Comparison of ENCODE assay signal across 26 cellular contexts in the genomic region with DNA sequence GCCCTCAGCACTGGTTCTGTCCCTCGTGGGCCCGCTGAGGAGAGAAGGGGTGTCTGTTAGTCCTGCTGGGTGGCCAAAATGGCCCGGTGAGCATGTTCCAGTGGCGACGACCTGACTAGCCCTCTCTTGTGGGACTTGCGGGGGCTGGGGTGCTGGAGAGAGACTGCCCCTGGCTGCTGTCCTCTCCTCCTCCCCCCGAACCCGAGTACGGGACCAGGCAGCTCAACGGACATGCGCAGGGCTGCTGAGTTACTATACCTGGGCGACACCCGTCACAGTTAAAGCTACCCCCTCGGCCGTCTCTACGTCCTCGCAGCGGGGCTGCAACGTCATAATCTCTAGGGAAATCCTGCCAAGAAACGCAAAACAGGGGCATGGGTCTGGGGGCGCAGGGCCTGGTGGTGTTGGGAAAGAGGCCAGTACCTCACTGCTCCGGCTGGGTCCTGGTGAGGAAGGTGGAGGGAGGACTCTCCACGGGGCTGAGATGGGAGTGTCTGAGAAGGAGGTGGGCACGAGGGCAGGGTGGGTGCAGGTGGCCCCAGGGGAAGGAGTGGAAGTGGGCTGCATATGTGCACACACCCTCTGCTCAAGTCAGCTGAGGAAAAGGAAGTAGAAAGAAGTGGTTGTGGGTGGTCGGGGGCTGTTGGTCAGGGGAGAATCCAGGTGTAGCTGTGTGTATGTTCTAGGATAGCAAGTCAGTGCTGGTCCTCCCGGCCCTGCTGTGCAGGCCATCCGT. TPM values are rescaled to one million over a fixed set of nuclear protein-coding genes. Genes with fewer than 3 reads are reported as not detected.
A peak's percentile ranks its signal among the peaks of the same experiment; 100 is the strongest.
DNase-seq lines count a peak whose midpoint lies in the region; ATAC-seq and TF ChIP-seq lines count a peak whose summit lies in the region.
"Had no signal": no experiment of that assay in that cellular context is flagged by ENCODE, and none has a peak within 500 bp of the region (broad histone marks: within the 10 kb centered on the region; RNA-seq: fewer than 3 reads in every experiment).

No MANE protein-coding gene starts in this region.

- no peak overlapping the region for H4K5ac ChIP-seq in IMR-90 (ENCODE audit: low read depth, low read length)

- no peak overlapping the region for H3K4me2 ChIP-seq in IMR-90 (ENCODE audit: low read depth, low read length)
- H3K4me2 ChIP-seq: A549, PC-9 had no signal

- no peak overlapping the region for H3K4ac ChIP-seq in IMR-90 (ENCODE audit: low read depth, low read length)

- H3K9ac ChIP-seq in IMR-90 (ENCODE audit: low read depth, low read length) = no peak overlapping the region
- no peak overlapping the region for H3K9ac ChIP-seq in endodermal cell (ENCODE audit: extremely low read depth, low read length, poor library complexity, severe bottlenecking)

- H2BK20ac ChIP-seq in IMR-90 (ENCODE audit: low read depth, low read length) = no peak overlapping the region

- TF ChIP-seq CTCF in IMR-90 (conservative IDR thresholded peaks at IDR 0.05; ENCODE audit: low read depth, low read length) = no peak
- no peak for TF ChIP-seq CTCF in endodermal cell (conservative IDR thresholded peaks at IDR 0.05)

- H3K27ac ChIP-seq in IMR-90 (ENCODE audit: insufficient read depth, low read length) (no peak overlapping the region), endodermal cell (ENCODE audit: low read depth, low read length) (no peak overlapping the region)
- H3K27ac ChIP-seq: A549, PC-9, upper lobe of right lung had no signal

- no peak for TF ChIP-seq POLR2A in IMR-90 (IDR thresholded peaks at IDR 0.05; ENCODE audit: low read depth, low read length)

- H3K27me3 Mint-ChIP-seq in activated T-cell treated with anti-CD3 and anti-CD28 coated beads, Interleukin-2, amount 50 U/mL, for 72 hours (ENCODE audit: low read depth) = no peaks in the 10 kb centered on the region
- H3K27me3 Mint-ChIP-seq in activated T-cell treated with anti-CD3 and anti-CD28 coated beads, Interleukin-2, amount 50 U/mL, for 4 hours (ENCODE audit: low read depth) = no peaks in the 10 kb centered on the region
- no peaks in the 10 kb centered on the region for H3K27me3 Mint-ChIP-seq in endodermal cell (ENCODE audit: insufficient read depth)
- H3K27me3 Mint-ChIP-seq in stimulated activated naive B cell treated with anti-CD40 and anti-IgM and Interleukin-4, amounts not matched to agents 10 μg/mL and 1 μg/mL and 100 μg/mL, for 72 hours = no peaks in the 10 kb centered on the region

- no peak for TF ChIP-seq RAD21 in IMR-90 (IDR thresholded peaks at IDR 0.05; ENCODE audit: low read length)

- H4K8ac ChIP-seq in IMR-90 (ENCODE audit: low read depth in 2 of 2, low read length in 2 of 2) = no peak overlapping the region

- H3K9me3 Mint-ChIP-seq in activated T-cell treated with anti-CD3 and anti-CD28 coated beads, Interleukin-2, amount 50 U/mL, for 72 hours = no peaks in the 10 kb centered on the region
- no peaks in the 10 kb centered on the region for H3K9me3 Mint-ChIP-seq in activated T-cell treated with anti-CD3 and anti-CD28 coated beads, Interleukin-2, amount 50 U/mL, for 4 hours
- H3K9me3 Mint-ChIP-seq in endodermal cell = no peaks in the 10 kb centered on the region
- no peaks in the 10 kb centered on the region for H3K9me3 Mint-ChIP-seq in stimulated activated naive B cell treated with anti-CD40 and anti-IgM and Interleukin-4, amounts not matched to agents 10 μg/mL and 1 μg/mL and 100 μg/mL, for 72 hours
- H3K9me3 Mint-ChIP-seq: H9; mesothelial cell of epicardium; T-helper 2 cell treated with Interferon-gamma antibody and Interleukin-4, amounts not matched to agents 5 μg/mL and 100 μg/mL, for 36 hours had no signal

- peaks cover 13% of the 10 kb centered on the region for H3K4me1 Mint-ChIP-seq in activated T-cell treated with anti-CD3 and anti-CD28 coated beads, Interleukin-2, amount 50 U/mL, for 72 hours (ENCODE audit: low read depth)
- H3K4me1 Mint-ChIP-seq in activated T-cell treated with anti-CD3 and anti-CD28 coated beads, Interleukin-2, amount 50 U/mL, for 4 hours (ENCODE audit: low read depth) = peaks cover 11% of the 10 kb centered on the region
- H3K4me1 Mint-ChIP-seq in endodermal cell = peaks cover 1% of the 10 kb centered on the region
- H3K4me1 Mint-ChIP-seq in stimulated activated naive B cell treated with anti-CD40 and anti-IgM and Interleukin-4, amounts not matched to agents 10 μg/mL and 1 μg/mL and 100 μg/mL, for 72 hours = peaks cover 47 to 52% of the 10 kb centered on the region in 2 donors
- H3K4me1 Mint-ChIP-seq: mesothelial cell of epicardium had no signal

- CTCF ChIA-PET in IMR-90 (lab: Yijun Ruan, JAX) = no interaction called here

- H3K4me1 ChIP-seq in IMR-90 (ENCODE audit: control insufficient read depth, insufficient read depth, low read length) = no peaks in the 10 kb centered on the region
- no peaks in the 10 kb centered on the region for H3K4me1 ChIP-seq in endodermal cell (ENCODE audit: control insufficient read depth, insufficient read depth, low read length)
- H3K4me1 ChIP-seq: A549, upper lobe of right lung had no signal

- H2BK120ac ChIP-seq in IMR-90 (ENCODE audit: low read depth, low read length) = no peak overlapping the region

- H3K36me3 ChIP-seq in IMR-90 (ENCODE audit: control insufficient read depth, insufficient read depth, low read length) (peaks cover 66% of the 10 kb centered on the region), endodermal cell (ENCODE audit: control insufficient read depth, insufficient read depth, low read length) (peaks cover 61% of the 10 kb centered on the region)

- H3K14ac ChIP-seq in IMR-90 (replicated peaks; ENCODE audit: low read depth, low read length) = no peak overlapping the region

- no peak for ATAC-seq in activated T-cell treated with anti-CD3 and anti-CD28 coated beads, Interleukin-2, amount 50 U/mL, for 72 hours (replicated peaks in 1 of 2)
- no peak for ATAC-seq in activated T-cell treated with anti-CD3 and anti-CD28 coated beads, Interleukin-2, amount 50 U/mL, for 4 hours
- ATAC-seq in IMR-90 (ENCODE audit: low read depth) = no peak
- ATAC-seq in stimulated activated naive B cell treated with anti-CD40 and anti-IgM and Interleukin-4, amounts not matched to agents 10 μg/mL and 1 μg/mL and 100 μg/mL, for 72 hours (replicated peaks) = no peak
- ATAC-seq: A549, GM12878, Right ventricle myocardium inferior, upper lobe of right lung had no signal

- H2AK5ac ChIP-seq in IMR-90 (ENCODE audit: low read depth, low read length) = no peak overlapping the region

- intact Hi-C loops in IMR-90 (cut with micrococcal nuclease) = no loop called here

- no peaks in the 10 kb centered on the region for H3K27me3 ChIP-seq in IMR-90 (ENCODE audit: control insufficient read depth, insufficient read depth, low read length)
- no peaks in the 10 kb centered on the region for H3K27me3 ChIP-seq in endodermal cell (ENCODE audit: control insufficient read depth, insufficient read depth, low read length, poor library complexity, severe bottlenecking)
- H3K27me3 ChIP-seq: heart right ventricle, upper lobe of right lung had no signal

- no TSS peak for BruUV-seq in IMR-90 (replicated peaks; lab: Mats Ljungman, UMichigan)

- H3K4me3 Mint-ChIP-seq in activated T-cell treated with anti-CD3 and anti-CD28 coated beads, Interleukin-2, amount 50 U/mL, for 72 hours = no peak overlapping the region
- no peak overlapping the region for H3K4me3 Mint-ChIP-seq in activated T-cell treated with anti-CD3 and anti-CD28 coated beads, Interleukin-2, amount 50 U/mL, for 4 hours
- no peak overlapping the region for H3K4me3 Mint-ChIP-seq in endodermal cell
- H3K4me3 Mint-ChIP-seq in stimulated activated naive B cell treated with anti-CD40 and anti-IgM and Interleukin-4, amounts not matched to agents 10 μg/mL and 1 μg/mL and 100 μg/mL, for 72 hours = peak overlapping the region in 1 of 2 donors; percentile 23
- H3K4me3 Mint-ChIP-seq: H9; mesothelial cell of epicardium; T-helper 2 cell treated with Interferon-gamma antibody and Interleukin-4, amounts not matched to agents 5 μg/mL and 100 μg/mL, for 36 hours had no signal

- 0 out of 2 replicates have a peak, but pooled peaks cover 8% of the 10 kb centered on the region for H4K20me1 ChIP-seq in IMR-90 (ENCODE audit: insufficient read depth, low read length)

- H4K91ac ChIP-seq in IMR-90 (ENCODE audit: insufficient read depth, low read depth, low read length) = no peak overlapping the region

- no peak overlapping the region for H2BK15ac ChIP-seq in IMR-90 (ENCODE audit: low read depth, low read length)

- peaks cover 0 to 3% of the 10 kb centered on the region in 2 experiments; a peak in 3 of 4 replicates for H3K79me1 ChIP-seq in IMR-90 (ENCODE audit: low read depth in 1 of 2, low read length in 2 of 2)

- peak overlapping the region; percentile 72 for H2AK9ac ChIP-seq in IMR-90 (replicated peaks; ENCODE audit: low read depth, low read length, poor library complexity)

- no peaks in the 10 kb centered on the region for H3K9me1 ChIP-seq in IMR-90 (ENCODE audit: insufficient read depth, low read length)

- 87% methylated on average over 11 of the region's 27 CpGs; no CpG with 5 or more reads in 1 of the 2 experiments for WGBS in IMR-90 (ENCODE audit: extremely low coverage in 2 of 2, insufficient read length in 1 of 2), 2 experiments
- 93 to 99% methylated on average over 10 to 27 of the region's 27 CpGs for WGBS in endodermal cell (ENCODE audit: insufficient coverage in 1 of 2, insufficient read length in 1 of 2), 2 experiments

- H3K23ac ChIP-seq in IMR-90 (ENCODE audit: low read depth, low read length) = no peak overlapping the region

- H2AFZ ChIP-seq in IMR-90 (replicated peaks; ENCODE audit: low read length, poor library complexity) = no peak overlapping the region
- H2AFZ ChIP-seq: PC-9 had no signal

- peak overlapping the region; percentile 25 for H3K27ac Mint-ChIP-seq in activated T-cell treated with anti-CD3 and anti-CD28 coated beads, Interleukin-2, amount 50 U/mL, for 72 hours
- peak overlapping the region; percentile 26 for H3K27ac Mint-ChIP-seq in endodermal cell
- peak overlapping the region; percentile 52 for H3K27ac Mint-ChIP-seq in stimulated activated naive B cell treated with anti-CD40 and anti-IgM and Interleukin-4, amounts not matched to agents 10 μg/mL and 1 μg/mL and 100 μg/mL, for 72 hours
- H3K27ac Mint-ChIP-seq: mesothelial cell of epicardium; T-helper 2 cell treated with Interferon-gamma antibody and Interleukin-4, amounts not matched to agents 5 μg/mL and 100 μg/mL, for 36 hours had no signal

- no peak for DNase-seq in activated T-cell treated with anti-CD3 and anti-CD28 coated beads, Interleukin-2, amount 50 U/mL, for 72 hours
- DNase-seq in activated T-cell treated with anti-CD3 and anti-CD28 coated beads, Interleukin-2, amount 50 U/mL, for 4 hours = no peak
- DNase-seq in IMR-90 (no peak), endodermal cell (no peak), NCI-H2081 (lab: John Stamatoyannopoulos, UW) (no peak), NCI-H748 treated with DMSO at 0.1 percent for 48 hours (lab: John Stamatoyannopoulos, UW) (no peak), ACHN (no peak)
- DNase-seq in stimulated activated naive B cell treated with anti-CD40 and anti-IgM and Interleukin-4, amounts not matched to agents 10 μg/mL and 1 μg/mL and 100 μg/mL, for 72 hours = no peak
- DNase-seq: activated CD4-positive, alpha-beta T cell treated with anti-CD3 and anti-CD28 coated beads for 1 hour; activated naive CD4-positive, alpha-beta T cell treated with Interleukin-2 at 50 U/mL for 16 hours; activated T-cell treated with anti-CD3 and anti-CD28 coated beads, Interleukin-2, amount 50 U/mL, for 1 hour; amygdala; DMS153; heart right ventricle; NCI-H1930; NCI-H510A treated with DMSO at 0.1 percent for 48 hours; NK-92 treated with Interleukin-12 subunit alpha and Interleukin-12 subunit beta, amount 100 ng/mL, for 24 hours; PC-9; stimulated activated naive CD4-positive, alpha-beta T cell; upper lobe of right lung had no signal

- in situ Hi-C loops in IMR-90 (cut with MboI; ENCODE audit: low sequenced_read_pairs) = no loop called here
- in situ Hi-C loops in ACHN (cut with HindIII; ENCODE audit: low pct_ligation_motif_present, low pct_unique_long_range_greater_than_20kb, low sequenced_read_pairs) = no loop called here

- dilution Hi-C loops in IMR-90 (cut with HindIII; ENCODE audit: low sequenced_read_pairs, unreplicated experiment) = no loop called here

- no peak overlapping the region for H3K56ac ChIP-seq in IMR-90 (ENCODE audit: extremely low read depth, insufficient read depth, low read length)

- no peak overlapping the region for H2BK5ac ChIP-seq in IMR-90 (ENCODE audit: low read depth, low read length, poor library complexity, severe bottlenecking)

- POLR2A ChIA-PET in IMR-90 (lab: Charles Lee; ENCODE audit: unreplicated experiment) = no interaction called here

- H3K9me3 ChIP-seq in IMR-90 (ENCODE audit: control insufficient read depth, insufficient read depth, low read length) = no peaks in the 10 kb centered on the region
- H3K9me3 ChIP-seq in endodermal cell (ENCODE audit: control insufficient read depth, low read length) = no peaks in the 10 kb centered on the region
- H3K9me3 ChIP-seq: A549, heart right ventricle, upper lobe of right lung had no signal

- H3K18ac ChIP-seq in IMR-90 (ENCODE audit: low read depth, low read length) = no peak overlapping the region

- no peak overlapping the region for H3K4me3 ChIP-seq in IMR-90 (ENCODE audit: insufficient read depth, low read depth, low read length)
- H3K4me3 ChIP-seq in endodermal cell (ENCODE audit: low read length) = no peak overlapping the region
- H3K4me3 ChIP-seq: A549, GM12878, heart right ventricle, PC-9, upper lobe of right lung had no signal

- H3K36me3 Mint-ChIP-seq in activated T-cell treated with anti-CD3 and anti-CD28 coated beads, Interleukin-2, amount 50 U/mL, for 72 hours (ENCODE audit: insufficient read depth in 2 of 2) = peaks cover 4 to 12% of the 10 kb centered on the region in 2 donors
- peaks cover 30% of the 10 kb centered on the region for H3K36me3 Mint-ChIP-seq in activated T-cell treated with anti-CD3 and anti-CD28 coated beads, Interleukin-2, amount 50 U/mL, for 4 hours (ENCODE audit: insufficient read depth)
- H3K36me3 Mint-ChIP-seq in endodermal cell (ENCODE audit: low read depth) = peaks cover 51% of the 10 kb centered on the region
- peaks cover 45 to 78% of the 10 kb centered on the region in 2 donors for H3K36me3 Mint-ChIP-seq in stimulated activated naive B cell treated with anti-CD40 and anti-IgM and Interleukin-4, amounts not matched to agents 10 μg/mL and 1 μg/mL and 100 μg/mL, for 72 hours

RNA-seq across cellular contexts. Expression of gene FLOT2, which starts 13.4 kb away (rescaled TPM):
- total RNA-seq in activated T-cell treated with anti-CD3 and anti-CD28 coated beads, Interleukin-2, amount 50 U/mL, for 72 hours = 100 to 1,000 TPM; 138 to 141 TPM
- total RNA-seq in activated T-cell treated with anti-CD3 and anti-CD28 coated beads, Interleukin-2, amount 50 U/mL, for 4 hours = 10 to 100 TPM; 48.3 to 62.9 (median 59.3) TPM
- total RNA-seq in IMR-90 (2012; rRNA removed) = 19.7 and 31.1 TPM in 2 replicates
- polyA plus RNA-seq in IMR-90 (2012; rRNA removed) = 60.1 and 67.9 TPM in 2 replicates
- 52.9 and 71.4 TPM in 2 replicates for polyA plus RNA-seq in IMR-90 (2012; cell fraction: cytosol; rRNA removed)
- 61.2 and 61.8 TPM in 2 replicates for polyA plus RNA-seq in IMR-90 (2012; cell fraction: nucleus; rRNA removed; ENCODE audit: low replicate concordance)
- 100 to 1,000 TPM; 195 to 215 TPM for total RNA-seq in endodermal cell
- polyA plus RNA-seq in endodermal cell (2013, experiment 1 of 2) = 90.5 TPM
- 92.9 TPM for polyA plus RNA-seq in endodermal cell (2013, experiment 2 of 2)

RNA-seq across cellular contexts. Expression of gene DHRS13, which starts 18.7 kb away (rescaled TPM):
- total RNA-seq in activated T-cell treated with anti-CD3 and anti-CD28 coated beads, Interleukin-2, amount 50 U/mL, for 72 hours = 10 to 100 TPM; 21.3 to 25.3 TPM
- total RNA-seq in activated T-cell treated with anti-CD3 and anti-CD28 coated beads, Interleukin-2, amount 50 U/mL, for 4 hours = 10 to 100 TPM; 20.7 to 24.5 (median 21.8) TPM
- total RNA-seq in IMR-90 (2012; rRNA removed) (2.7 and 2.8 TPM in 2 replicates), endodermal cell (10 to 100 TPM; 19.1 to 24.8 TPM)
- 3.9 and 4.1 TPM in 2 replicates for polyA plus RNA-seq in IMR-90 (2012; rRNA removed)
- 3.7 and 5.3 TPM in 2 replicates for polyA plus RNA-seq in IMR-90 (2012; cell fraction: cytosol; rRNA removed)
- polyA plus RNA-seq in IMR-90 (2012; cell fraction: nucleus; rRNA removed; ENCODE audit: low replicate concordance) = 3.0 and 3.2 TPM in 2 replicates
- polyA plus RNA-seq in endodermal cell (2013, experiment 1 of 2) = 17.5 TPM
- 14.9 TPM for polyA plus RNA-seq in endodermal cell (2013, experiment 2 of 2)

RNA-seq across cellular contexts. Expression of gene ERAL1, which starts 29.3 kb away (rescaled TPM):
- 10 to 100 TPM; 48.6 to 68.1 TPM for total RNA-seq in activated T-cell treated with anti-CD3 and anti-CD28 coated beads, Interleukin-2, amount 50 U/mL, for 72 hours
- 10 to 100 TPM; 79.8 to 81.3 (median 80.8) TPM for total RNA-seq in activated T-cell treated with anti-CD3 and anti-CD28 coated beads, Interleukin-2, amount 50 U/mL, for 4 hours
- 25.8 and 34.1 TPM in 2 replicates for total RNA-seq in IMR-90 (2012; rRNA removed)
- 62.3 and 71.3 TPM in 2 replicates for polyA plus RNA-seq in IMR-90 (2012; rRNA removed)
- polyA plus RNA-seq in IMR-90 (2012; cell fraction: cytosol; rRNA removed) = 66.0 and 115 TPM in 2 replicates
- polyA plus RNA-seq in IMR-90 (2012; cell fraction: nucleus; rRNA removed; ENCODE audit: low replicate concordance) = 53.6 and 107 TPM in 2 replicates
- 10 to 100 TPM; 54.2 to 60.9 TPM for total RNA-seq in endodermal cell
- 61.4 TPM for polyA plus RNA-seq in endodermal cell (2013, experiment 1 of 2)
- 58.7 TPM for polyA plus RNA-seq in endodermal cell (2013, experiment 2 of 2)

RNA-seq across cellular contexts. Expression of gene FAM222B, which starts 41.5 kb away (rescaled TPM):
- total RNA-seq in activated T-cell treated with anti-CD3 and anti-CD28 coated beads, Interleukin-2, amount 50 U/mL, for 72 hours = 10 to 100 TPM; 20.9 to 26.5 TPM
- total RNA-seq in activated T-cell treated with anti-CD3 and anti-CD28 coated beads, Interleukin-2, amount 50 U/mL, for 4 hours = 10 to 100 TPM; 23.5 to 26.4 (median 24.9) TPM
- total RNA-seq in IMR-90 (2012; rRNA removed) (2.2 and 2.5 TPM in 2 replicates), endodermal cell (10 to 100 TPM; 59.2 to 75.7 TPM)
- polyA plus RNA-seq in IMR-90 (2012; rRNA removed) = 10.8 and 11.4 TPM in 2 replicates
- polyA plus RNA-seq in IMR-90 (2012; cell fraction: cytosol; rRNA removed) = 9.8 and 15.2 TPM in 2 replicates
- 26.2 and 26.3 TPM in 2 replicates for polyA plus RNA-seq in IMR-90 (2012; cell fraction: nucleus; rRNA removed; ENCODE audit: low replicate concordance)
- polyA plus RNA-seq in endodermal cell (2013, experiment 1 of 2) = 43.2 TPM
- 39.4 TPM for polyA plus RNA-seq in endodermal cell (2013, experiment 2 of 2)
